1 cellular context compared by ENCODE assay signal in genomic region chr6:32837651-32838113, GRCh38.
TF ChIP-seq lines count a peak whose summit lies in the region.

No MANE protein-coding gene starts in this region.

TF ChIP-seq in H1, 55 proteins besides CTCF, POLR2A, EP300 and RAD21:
- TF ChIP-seq SP2 (IDR thresholded peaks at IDR 0.05; ENCODE audit: low read length) (no peak), RFX5 (IDR thresholded peaks at IDR 0.05; ENCODE audit: borderline replicate concordance, low read depth, low read length) (no peak), POU5F1 (IDR thresholded peaks at IDR 0.05; ENCODE audit: low read depth, low read length) (no peak), ZNF274 (IDR thresholded peaks at IDR 0.05; ENCODE audit: borderline replicate concordance, extremely low read depth, low read length) (no peak), NANOG (IDR thresholded peaks at IDR 0.05; ENCODE audit: insufficient read depth, low read depth, low read length, poor library complexity, severe bottlenecking) (no peak), USF2 (IDR thresholded peaks at IDR 0.05; ENCODE audit: low read length) (no peak), KDM1A (IDR thresholded peaks at IDR 0.05; ENCODE audit: borderline replicate concordance, low read length) (no peak), CEBPB (IDR thresholded peaks at IDR 0.05; ENCODE audit: low read depth, low read length) (no peak), KDM4A (IDR thresholded peaks at IDR 0.05; ENCODE audit: low read depth, low read length, severe bottlenecking) (no peak), SAP30 (IDR thresholded peaks at IDR 0.05; ENCODE audit: insufficient read depth, insufficient replicate concordance, low read length) (no peak), CREB1 (IDR thresholded peaks at IDR 0.05) (no peak), CHD1 (IDR thresholded peaks at IDR 0.05; ENCODE audit: low read depth, low read length) (no peak), JUND (IDR thresholded peaks at IDR 0.05; ENCODE audit: low read length) (no peak), MAX (IDR thresholded peaks at IDR 0.05) (no peak), CHD7 (IDR thresholded peaks at IDR 0.05; ENCODE audit: insufficient replicate concordance, low read length) (no peak), TEAD4 (IDR thresholded peaks at IDR 0.05; ENCODE audit: low read depth, low read length) (no peak), SIRT6 (IDR thresholded peaks at IDR 0.05; ENCODE audit: low read length) (no peak)
